Comparison of ENCODE assay signal across 29 cellular contexts in the genomic region with DNA sequence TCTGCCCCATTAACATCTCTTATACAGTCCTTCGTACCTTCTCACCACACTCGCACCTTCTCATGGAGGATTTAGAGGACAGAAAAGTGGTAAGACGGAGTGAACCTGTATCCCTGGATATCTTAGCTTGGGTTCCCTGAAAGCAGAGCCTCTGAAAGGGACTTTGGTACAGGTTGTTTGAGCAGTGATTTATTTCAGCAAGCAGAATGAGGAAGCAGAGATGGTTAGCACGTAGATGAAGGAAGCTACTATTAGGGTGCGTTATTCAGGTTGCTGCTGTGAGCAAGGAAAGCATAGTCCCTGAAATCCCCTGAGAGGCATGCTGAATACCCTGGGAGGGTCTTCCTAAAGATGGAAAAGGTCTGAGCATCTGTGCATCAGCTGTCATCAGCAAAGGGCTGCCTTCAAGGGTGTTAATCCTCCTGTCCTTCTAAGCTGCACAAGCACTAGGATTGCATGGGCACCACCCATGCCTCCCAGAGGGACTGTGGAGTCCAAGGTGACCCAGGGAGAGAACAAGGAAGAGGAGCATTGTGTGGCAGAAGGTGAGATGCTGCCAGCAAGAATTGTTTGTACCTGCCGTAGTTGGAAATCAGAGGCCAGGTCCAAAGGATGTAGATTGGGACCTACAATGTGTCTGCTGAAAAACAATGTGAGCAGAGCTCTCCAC.
"Had no signal": no experiment of that assay in that cellular context is flagged by ENCODE, and none has a peak within 500 bp of the region (broad histone marks: within the 10 kb centered on the region; RNA-seq: fewer than 3 reads in every experiment).

No MANE protein-coding gene starts in this region.

- H3K27me3 ChIP-seq: brain microvascular endothelial cell, esophagus muscularis mucosa, foreskin keratinocyte, gastrocnemius medialis had no signal

- ATAC-seq: activated T-cell treated with anti-CD3 and anti-CD28 coated beads, Interleukin-2, amount 50 U/mL, for 4 hours; activated T-helper 17 cell treated with anti-CD3 and anti-CD28 coated beads, Interleukin-2, amount 50 U/mL, for 72 hours; effector memory CD8-positive, alpha-beta T cell; foreskin keratinocyte; gastrocnemius medialis; heart right ventricle; WTC11 had no signal

- DNase-seq: activated CD4-positive, alpha-beta memory T cell treated with anti-CD3 and anti-CD28 coated beads, Interleukin-2, amount 10 ng/mL, durations not matched to agents 7 days and 5 days; activated CD4-positive, alpha-beta T cell treated with anti-CD3 and anti-CD28 coated beads for 1 hour; activated CD4-positive, alpha-beta T cell treated with anti-CD3 and anti-CD28 coated beads for 4 hours; activated CD4-positive, alpha-beta T cell treated with anti-CD3 and anti-CD28 coated beads, Interleukin-2, amount 10 ng/mL, durations not matched to agents 7 days and 5 days; activated CD4-positive, alpha-beta T cell treated with anti-CD3 and anti-CD28 coated beads, Interleukin-2, amount 50 U/mL, for 4 hours; activated CD8-positive, alpha-beta memory T cell treated with anti-CD3 and anti-CD28 coated beads, Interleukin-2, amount 50 U/mL, for 48 hours; activated effector memory CD4-positive, alpha-beta T cell treated with Interleukin-2 at 50 U/mL for 16 hours; activated gamma-delta T cell treated with Interleukin-2 at 50 U/mL for 16 hours; activated naive CD4-positive, alpha-beta T cell treated with anti-CD3 and anti-CD28 coated beads, Interleukin-2, amount 50 U/mL, for 16 hours; activated naive CD4-positive, alpha-beta T cell treated with Interleukin-2 at 50 U/mL for 16 hours; activated T-cell treated with anti-CD3 and anti-CD28 coated beads for 4 hours; activated T-cell treated with anti-CD3 and anti-CD28 coated beads, Interleukin-2, amount 50 U/mL, for 4 hours; amniotic stem cell; anterior cingulate cortex; brain microvascular endothelial cell; caudate nucleus; cortex of kidney; dermis blood vessel endothelial cell; effector CD4-positive, alpha-beta T cell; effector memory CD8-positive, alpha-beta T cell; erythroblast; foreskin keratinocyte; gastrocnemius medialis; heart right ventricle; T-helper 2 cell had no signal

- H3K4me1 ChIP-seq: esophagus muscularis mucosa, foreskin keratinocyte, gastrocnemius medialis, heart right ventricle had no signal

- H3K9me3 ChIP-seq: esophagus muscularis mucosa, gastrocnemius medialis, heart right ventricle had no signal

- FAIRE-seq: astrocyte had no signal

- H3K4me3 ChIP-seq: esophagus muscularis mucosa, gastrocnemius medialis, heart right ventricle had no signal

- H3K27ac ChIP-seq: brain microvascular endothelial cell, esophagus muscularis mucosa, foreskin keratinocyte, gastrocnemius medialis, heart right ventricle had no signal

- H3K36me3 ChIP-seq: brain microvascular endothelial cell, esophagus muscularis mucosa, gastrocnemius medialis, heart right ventricle had no signal
